ENCODE assay signal across 14 cellular contexts in genomic region chr2:12487253-12488004, GRCh38.
A peak's percentile ranks its signal among the peaks of the same experiment; 100 is the strongest.
DNase-seq lines count a peak whose midpoint lies in the region; ATAC-seq lines count a peak whose summit lies in the region.
"Had no signal": no experiment of that assay in that cellular context is flagged by ENCODE, and none has a peak within 500 bp of the region (broad histone marks: within the 10 kb centered on the region; RNA-seq: fewer than 3 reads in every experiment).

No MANE protein-coding gene starts in this region.

- no peaks in the 10 kb centered on the region for H3K27me3 Mint-ChIP-seq in T-helper 1 cell treated with Interleukin-12 subunit alpha and Interleukin-12 subunit beta and Interleukin-4 antibody, amounts not matched to agents 30 μg/mL and 1 μg/mL, for 36 hours (ENCODE audit: low read depth)
- H3K27me3 Mint-ChIP-seq in T-helper 17 cell: no peaks in the 10 kb centered on the region
- H3K27me3 Mint-ChIP-seq in naive B cell: no peaks in the 10 kb centered on the region

- H3K9me3 Mint-ChIP-seq in T-helper 1 cell treated with Interleukin-12 subunit alpha and Interleukin-12 subunit beta and Interleukin-4 antibody, amounts not matched to agents 30 μg/mL and 1 μg/mL, for 36 hours: peaks cover 4% of the 10 kb centered on the region
- no peaks in the 10 kb centered on the region for H3K9me3 Mint-ChIP-seq in naive B cell

- ATAC-seq in GM19452 (IDR thresholded peaks at IDR 0.05; ENCODE audit: unreplicated experiment) (peak; percentile 29), T-helper 17 cell (no peak), naive B cell (ENCODE audit: low read depth in 2 of 2) (peak; percentile 50 to 60), HG03045 (IDR thresholded peaks at IDR 0.05; ENCODE audit: unreplicated experiment) (no peak)
- ATAC-seq: left lobe of liver had no signal

- H3K27ac Mint-ChIP-seq in T-helper 1 cell treated with Interleukin-12 subunit alpha and Interleukin-12 subunit beta and Interleukin-4 antibody, amounts not matched to agents 30 μg/mL and 1 μg/mL, for 36 hours: peak overlapping the region; percentile 7
- H3K27ac Mint-ChIP-seq in T-helper 17 cell: peak overlapping the region; percentile 61
- H3K27ac Mint-ChIP-seq in naive B cell: peak overlapping the region in 4 of 6 donors; percentile 5 to 86 (median 71)

- H3K9me3 ChIP-seq in T-helper 17 cell (ENCODE audit: control insufficient read depth, low read length, poor library complexity, severe bottlenecking): no peaks in the 10 kb centered on the region
- H3K9me3 ChIP-seq: prostate gland, spleen had no signal

- no peak for DNase-seq in T-helper 1 cell
- no peak for DNase-seq in T-helper 17 cell
- DNase-seq in naive B cell: no peak
- no peak for DNase-seq in D341Med (ENCODE audit: low spot score)
- no peak for DNase-seq in hepatic stellate cell (ENCODE audit: low spot score)
- DNase-seq: C1 segment of cervical spinal cord, NCI-H1436 treated with DMSO at 0.1 percent for 48 hours, SIG-M5 had no signal

- H3K4me1 Mint-ChIP-seq in T-helper 1 cell treated with Interleukin-12 subunit alpha and Interleukin-12 subunit beta and Interleukin-4 antibody, amounts not matched to agents 30 μg/mL and 1 μg/mL, for 36 hours (ENCODE audit: low read depth): peaks cover 47% of the 10 kb centered on the region
- H3K4me1 Mint-ChIP-seq in T-helper 17 cell: peaks cover 49% of the 10 kb centered on the region
- H3K4me1 Mint-ChIP-seq in naive B cell: peaks cover 28 to 43% (median 33%) of the 10 kb centered on the region in 3 donors

- no peak overlapping the region for H3K4me3 Mint-ChIP-seq in T-helper 1 cell treated with Interleukin-12 subunit alpha and Interleukin-12 subunit beta and Interleukin-4 antibody, amounts not matched to agents 30 μg/mL and 1 μg/mL, for 36 hours
- H3K4me3 Mint-ChIP-seq in T-helper 17 cell: peak overlapping the region; percentile 59
- H3K4me3 Mint-ChIP-seq in naive B cell: peak overlapping the region in 7 of 8 donors; percentile 42 to 85 (median 74)

- H3K36me3 Mint-ChIP-seq in T-helper 1 cell treated with Interleukin-12 subunit alpha and Interleukin-12 subunit beta and Interleukin-4 antibody, amounts not matched to agents 30 μg/mL and 1 μg/mL, for 36 hours (ENCODE audit: low read depth): peaks cover 6% of the 10 kb centered on the region
- H3K36me3 Mint-ChIP-seq in T-helper 17 cell (ENCODE audit: low read depth) (peaks cover 3% of the 10 kb centered on the region), naive B cell (no peaks in the 10 kb centered on the region)

Comparison
In these comparisons a context has a peak if more than half of its experiments do, and no peak if none do; other contexts are left out.
1. H3K27ac Mint-ChIP-seq: peak in every context shown above with its lines; median percentile 71 in naive B cell; 61 in T-helper 17 cell; 7 in T-helper 1 cell treated with Interleukin-12 subunit alpha and Interleukin-12 subunit beta and Interleukin-4 antibody, amounts not matched to agents 30 μg/mL and 1 μg/mL, for 36 hours.
2. ATAC-seq: peak in GM19452 (single experiment) and naive B cell (2 of 2); none in T-helper 17 cell (single experiment) and HG03045 (single experiment).